ENCODE assay signal across 8 cellular contexts in genomic region chrX:74421181-74422028, GRCh38. TPM values are rescaled to one million over a fixed set of nuclear protein-coding genes. Genes with fewer than 3 reads are reported as not detected.
DNase-seq lines count a peak whose midpoint lies in the region; ATAC-seq and TF ChIP-seq lines count a peak whose summit lies in the region.

SLC16A2 (plus strand) TSS chrX:74421493; CDS start chrX:74421638, 145 bp downstream.

- H3K27me3 Mint-ChIP-seq in HFFc6 (ENCODE audit: insufficient read depth): no peaks in the 10 kb centered on the region; the same call in 1 of the 2 replicates

- in situ Hi-C loops in astrocyte of the cerebellum (cut with HindIII; ENCODE audit: low sequenced_read_pairs): no loop called here

- no peak for ATAC-seq in HG03108 (IDR thresholded peaks at IDR 0.05; ENCODE audit: unreplicated experiment)
- ATAC-seq in HG02884 (IDR thresholded peaks at IDR 0.05; ENCODE audit: unreplicated experiment): no peak

- peaks cover 17% of the 10 kb centered on the region for H3K4me1 Mint-ChIP-seq in HFFc6 (ENCODE audit: low read depth)

- H3K4me3 Mint-ChIP-seq in HFFc6: peak within 1 kb of the TSS; percentile 94

- H3K9me3 ChIP-seq in right atrium auricular region: no peaks in the 10 kb centered on the region

- H3K27me3 ChIP-seq in right atrium auricular region: no peaks in the 10 kb centered on the region

- H3K4me3 ChIP-seq in astrocyte of the cerebellum (ENCODE audit: low read depth, low read length) (peak within 1 kb of the TSS; percentile 47), right atrium auricular region (peak within 1 kb of the TSS; percentile 47 to 60)

- no peaks in the 10 kb centered on the region for H3K36me3 ChIP-seq in right atrium auricular region

- H3K27ac Mint-ChIP-seq in HFFc6: peak within 1 kb of the TSS; percentile 88

- peaks cover 0 to 16% of the 10 kb centered on the region in 2 donors for H3K4me1 ChIP-seq in right atrium auricular region

- no peaks in the 10 kb centered on the region for H3K9me3 Mint-ChIP-seq in HFFc6

- H3K36me3 Mint-ChIP-seq in HFFc6 (ENCODE audit: low read depth): no peaks in the 10 kb centered on the region

- TF ChIP-seq CTCF in HFFc6 (IDR thresholded peaks at IDR 0.05): no peak
- TF ChIP-seq CTCF in astrocyte of the cerebellum (IDR thresholded peaks at IDR 0.05; ENCODE audit: low read depth, low read length, missing control alignments): no peak
- TF ChIP-seq CTCF in right atrium auricular region (IDR thresholded peaks at IDR 0.05): no peak

- peak within 1 kb of the TSS; percentile 87 to 94 for H3K27ac ChIP-seq in right atrium auricular region

- DNase-seq in CD1c-positive myeloid dendritic cell (ENCODE audit: extremely low spot score): peak; percentile 2
- DNase-seq in HFFc6: peak; percentile 74
- DNase-seq in SK-N-DZ (ENCODE audit: low spot score): peak; percentile 79
- peak; percentile 27 for DNase-seq in astrocyte of the cerebellum (ENCODE audit: low read depth)
- peak; percentile 67 for DNase-seq in right atrium auricular region (ENCODE audit: low spot score)
- DNase-seq in pons (ENCODE audit: low spot score): peak; percentile 78

RNA-seq across cellular contexts. Expression of gene SLC16A2, which starts in this region (rescaled TPM):
- 10 to 100 TPM; 40.4 to 68.5 (median 48.1) TPM for total RNA-seq in HFFc6 (2021; fragmentation: NEBNext Ultra II Directional; extraction: Animal tissue kit (Norgen Biotek cat#: 25700))
- 5.1 and 7.2 TPM in 2 replicates for polyA plus RNA-seq in SK-N-DZ (2014; cell fraction: cytosol; rRNA removed)
- polyA plus RNA-seq in SK-N-DZ (2014; cell fraction: nucleus; rRNA removed): 4.6 and 6.1 TPM in 2 replicates
- 1 to 10 TPM; 6.4 to 8.3 TPM for total RNA-seq in right atrium auricular region

Comparison
In these comparisons a context has a peak if more than half of its experiments do, and no peak if none do; other contexts are left out.
1. RNA of gene SLC16A2 (total RNA-seq): 40.4 to 68.5 TPM in HFFc6; 6.4 to 8.3 TPM in right atrium auricular region; every median in the first group is over 4 times any median in the second.
2. DNase-seq: peak in every context shown above with its lines; median percentile 79 in SK-N-DZ; 78 in pons; 74 in HFFc6; 67 in right atrium auricular region; 27 in astrocyte of the cerebellum; 2 in CD1c-positive myeloid dendritic cell.